10 cellular contexts compared by ENCODE assay signal in the genomic region with DNA sequence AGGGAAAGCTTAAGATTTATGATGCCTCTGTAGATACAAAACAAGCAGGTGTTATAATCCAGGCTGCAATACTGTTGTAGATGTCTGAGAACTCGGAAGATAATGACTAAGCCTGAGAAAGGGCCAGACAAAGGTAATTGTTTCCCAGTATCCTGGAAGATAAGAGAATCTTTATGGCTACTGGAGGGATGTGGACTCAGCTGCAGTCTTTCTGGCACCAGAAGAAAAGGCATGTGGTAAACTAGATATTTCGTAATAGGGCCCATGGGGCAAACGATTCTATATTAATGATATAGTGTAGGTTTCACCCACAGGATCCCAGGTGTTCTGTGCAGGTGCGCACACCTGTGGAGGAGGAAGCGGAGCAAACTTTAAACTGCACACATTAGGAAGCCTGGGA. TPM values are rescaled to one million over a fixed set of nuclear protein-coding genes. Genes with fewer than 3 reads are reported as not detected.
A peak's percentile ranks its signal among the peaks of the same experiment; 100 is the strongest.
DNase-seq lines count a peak whose midpoint lies in the region; ATAC-seq, FAIRE-seq and TF ChIP-seq lines count a peak whose summit lies in the region.
"Had no signal": no experiment of that assay in that cellular context is flagged by ENCODE, and none has a peak within 500 bp of the region (broad histone marks: within the 10 kb centered on the region; RNA-seq: fewer than 3 reads in every experiment).

No MANE protein-coding gene starts in this region.

- H3K4me3 ChIP-seq in endothelial cell of umbilical vein (replicated peaks in 1 of 3; ENCODE audit: insufficient read depth in 1 of 3, low read depth in 1 of 3, low read length in 3 of 3): no peak overlapping the region
- H3K4me3 ChIP-seq in esophagus squamous epithelium: no peak overlapping the region
- H3K4me3 ChIP-seq: thoracic aorta had no signal

- no peaks in the 10 kb centered on the region for H4K20me1 ChIP-seq in endothelial cell of umbilical vein (replicated peaks; ENCODE audit: control insufficient read depth, extremely low read depth, insufficient read depth, low read length)

- no TSS peak for BruUV-seq in endothelial cell of umbilical vein (replicated peaks; lab: Mats Ljungman, UMichigan)

- H2AFZ ChIP-seq in endothelial cell of umbilical vein (ENCODE audit: low read depth, low read length): no peak overlapping the region

- H3K9me1 ChIP-seq in endothelial cell of umbilical vein (replicated peaks; ENCODE audit: control insufficient read depth, extremely low read depth, insufficient read depth, low read length): no peaks in the 10 kb centered on the region

- POLR2A ChIA-PET in endothelial cell of umbilical vein (lab: Charles Lee): no interaction called here

- no peaks in the 10 kb centered on the region for H3K27me3 ChIP-seq in endothelial cell of umbilical vein (ENCODE audit: control insufficient read depth in 2 of 2, insufficient read depth in 2 of 2, low read length in 2 of 2)
- H3K27me3 ChIP-seq in esophagus squamous epithelium: no peaks in the 10 kb centered on the region

- H3K9me3 ChIP-seq in endothelial cell of umbilical vein (replicated peaks; ENCODE audit: control insufficient read depth, insufficient read depth, low read length) (no peaks in the 10 kb centered on the region), esophagus squamous epithelium (no peaks in the 10 kb centered on the region)
- H3K9me3 ChIP-seq: thoracic aorta had no signal

- intact Hi-C loops in Right ventricle myocardium superior (cut with DNase I): no loop called here
- intact Hi-C loops in left cardiac atrium (cut with DNase I): no loop called here
- intact Hi-C loops in endothelial cell of umbilical vein (cut with micrococcal nuclease): loop anchor here (1.0 kb wide), 1 partner anchor 39 kb away; no protein-coding TSS in a partner anchor
- intact Hi-C loops in esophagus squamous epithelium (cut with DNase I): no loop called here

- H3K4me1 ChIP-seq in endothelial cell of umbilical vein (ENCODE audit: control insufficient read depth, extremely low read depth, insufficient read depth, low read length) (peaks cover 40% of the 10 kb centered on the region), esophagus squamous epithelium (peaks cover 0 to 16% (median 5%) of the 10 kb centered on the region in 3 donors)

- H3K36me3 ChIP-seq in endothelial cell of umbilical vein (ENCODE audit: control insufficient read depth in 2 of 2, extremely low read depth in 1 of 2, insufficient read depth in 2 of 2, low read length in 2 of 2): no peaks in the 10 kb centered on the region
- no peaks in the 10 kb centered on the region for H3K36me3 ChIP-seq in esophagus squamous epithelium
- H3K36me3 ChIP-seq: thoracic aorta, WERI-Rb-1 had no signal

- TF ChIP-seq CTCF in endothelial cell of umbilical vein (IDR thresholded peaks at IDR 0.05; ENCODE audit: extremely low read depth in 1 of 2, insufficient read depth in 1 of 2, low read depth in 1 of 2, low read length in 2 of 2) (no peak), esophagus squamous epithelium (IDR thresholded peaks at IDR 0.05) (no peak)

- dilution Hi-C loops in endothelial cell of umbilical vein (cut with MboI; ENCODE audit: extremely low pct_ligation_motif_present, low sequenced_read_pairs): no loop called here

- peak; percentile 72 for FAIRE-seq in endothelial cell of umbilical vein (lab: Jason Lieb, UNC)

- H3K4me2 ChIP-seq in endothelial cell of umbilical vein (ENCODE audit: insufficient read depth, low read length): peak overlapping the region; percentile 39

- TF ChIP-seq POLR2A in endothelial cell of umbilical vein (IDR thresholded peaks at IDR 0.05; ENCODE audit: low read depth, low read length) (no peak), esophagus squamous epithelium (IDR thresholded peaks at IDR 0.05) (no peak)

- ATAC-seq in Right ventricle myocardium superior (ENCODE audit: poor library complexity): peak; percentile 12
- ATAC-seq in left cardiac atrium: no peak
- no peak for ATAC-seq in activated CD4-positive, CD25-positive, alpha-beta regulatory T cell treated with anti-CD3 and anti-CD28 coated beads, Interleukin-2, amount 50 U/mL, for 24 hours
- ATAC-seq in HG03460 (IDR thresholded peaks at IDR 0.05; ENCODE audit: unreplicated experiment): no peak

- H3K27ac ChIP-seq in endothelial cell of umbilical vein (ENCODE audit: insufficient read depth, low read depth, low read length) (peak overlapping the region; percentile 61), esophagus squamous epithelium (no peak overlapping the region)
- H3K27ac ChIP-seq: thoracic aorta, WERI-Rb-1 had no signal

- H3K9ac ChIP-seq in endothelial cell of umbilical vein (replicated peaks; ENCODE audit: extremely low read depth, insufficient read depth, low read length): no peak overlapping the region

- WGBS in esophagus squamous epithelium, 2 donors: 30 to 37% methylated on average over 5 of the region's 5 CpGs

- DNase-seq in Right ventricle myocardium superior (no peak), left cardiac atrium (no peak), NCI-H345 (lab: John Stamatoyannopoulos, UW) (peak; percentile 35), endothelial cell of umbilical vein (ENCODE audit: low read depth, low spot score) (peak; percentile 95), esophagus squamous epithelium (lab: John Stamatoyannopoulos, UW) (no peak), NK-92 (lab: John Stamatoyannopoulos, UW; ENCODE audit: unreplicated experiment) (no peak)
- DNase-seq: WERI-Rb-1 had no signal

- H3K79me2 ChIP-seq in endothelial cell of umbilical vein (ENCODE audit: control insufficient read depth, insufficient read depth, low read length): no peaks in the 10 kb centered on the region

- CTCF ChIA-PET in endothelial cell of umbilical vein (lab: Charles Lee): interaction anchor here (0.8 to 2.0 kb wide), 5 partner anchors 9 to 60 kb away, joined by 3 to 16 read pairs (median 3); no protein-coding TSS in a partner anchor

TF ChIP-seq in endothelial cell of umbilical vein, 7 proteins besides CTCF, POLR2A, EP300 and RAD21:
- TF ChIP-seq JUN (IDR thresholded peaks at IDR 0.05; ENCODE audit: borderline replicate concordance, insufficient read depth, insufficient read length, low read depth) (peak; percentile 57), FOS (IDR thresholded peaks at IDR 0.05; ENCODE audit: borderline replicate concordance, insufficient read depth, low read length) (peak; percentile 57), MYC (IDR thresholded peaks at IDR 0.05; ENCODE audit: low read depth, low read length) (no peak), EZH2 (IDR thresholded peaks at IDR 0.05; ENCODE audit: borderline replicate concordance, low read depth, low read length, severe bottlenecking) (no peak), POLR2AphosphoS5 (IDR thresholded peaks at IDR 0.05; ENCODE audit: insufficient read depth, low read depth, low read length) (no peak), GATA2 (IDR thresholded peaks at IDR 0.05; ENCODE audit: insufficient read depth, insufficient read length, low read depth, low read length) (peak; percentile 83)
- TF ChIP-seq, protein P1, sequence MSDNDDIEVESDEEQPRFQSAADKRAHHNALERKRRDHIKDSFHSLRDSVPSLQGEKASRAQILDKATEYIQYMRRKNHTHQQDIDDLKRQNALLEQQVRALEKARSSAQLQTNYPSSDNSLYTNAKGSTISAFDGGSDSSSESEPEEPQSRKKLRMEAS (IDR thresholded peaks at IDR 0.05; ENCODE audit: insufficient read depth, insufficient read length): no peak

RNA-seq across cellular contexts. Expression of gene APOLD1, which starts 9.2 kb away (rescaled TPM):
- total RNA-seq in Right ventricle myocardium superior (18.8 TPM), left cardiac atrium (10 to 100 TPM; 36.0 to 56.7 TPM), endothelial cell of umbilical vein (5.3 and 6.0 TPM in 2 replicates), esophagus squamous epithelium (10 to 100 TPM in 1 of 4 donors, 1 to 10 TPM in 3; 2.5 to 14.1 (median 6.8) TPM)
- 3.3 and 3.7 TPM in 2 replicates for polyA plus RNA-seq in endothelial cell of umbilical vein
- polyA plus RNA-seq in endothelial cell of umbilical vein (2011; cell fraction: cytosol; rRNA removed): 3.6 and 4.2 TPM in 2 replicates
- 8.6 and 9.6 TPM in 2 replicates for polyA plus RNA-seq in endothelial cell of umbilical vein (2011; cell fraction: nucleus; rRNA removed)
- 4.7 and 6.3 TPM in 2 replicates for polyA plus RNA-seq in endothelial cell of umbilical vein (2012)
- polyA minus RNA-seq in endothelial cell of umbilical vein: 5.0 and 5.7 TPM in 2 replicates
- polyA minus RNA-seq in endothelial cell of umbilical vein (2011; cell fraction: cytosol; rRNA and poly(A)+ RNA removed): 0.72 TPM
- 14.3 and 15.0 TPM in 2 replicates for polyA minus RNA-seq in endothelial cell of umbilical vein (2011; cell fraction: nucleus; rRNA and poly(A)+ RNA removed)

RNA-seq across cellular contexts. Expression of gene DDX47, which starts 36.9 kb away (rescaled TPM):
- 24.9 TPM for total RNA-seq in Right ventricle myocardium superior
- total RNA-seq in left cardiac atrium: 10 to 100 TPM; 29.7 to 31.6 TPM
- 74.6 and 75.2 TPM in 2 replicates for total RNA-seq in endothelial cell of umbilical vein
- polyA plus RNA-seq in endothelial cell of umbilical vein: 52.5 and 73.4 TPM in 2 replicates
- polyA plus RNA-seq in endothelial cell of umbilical vein (2011; cell fraction: cytosol; rRNA removed): 71.1 and 74.7 TPM in 2 replicates
- polyA plus RNA-seq in endothelial cell of umbilical vein (2011; cell fraction: nucleus; rRNA removed): 190 and 261 TPM in 2 replicates
- polyA plus RNA-seq in endothelial cell of umbilical vein (2012): 71.0 and 96.4 TPM in 2 replicates
- 51.8 and 75.8 TPM in 2 replicates for polyA minus RNA-seq in endothelial cell of umbilical vein
- 33.4 TPM for polyA minus RNA-seq in endothelial cell of umbilical vein (2011; cell fraction: cytosol; rRNA and poly(A)+ RNA removed)
- polyA minus RNA-seq in endothelial cell of umbilical vein (2011; cell fraction: nucleus; rRNA and poly(A)+ RNA removed): 80.8 and 105 TPM in 2 replicates
- 10 to 100 TPM; 40.6 to 67.9 (median 55.3) TPM for total RNA-seq in esophagus squamous epithelium

RNA-seq across cellular contexts. Expression of gene CDKN1B, which starts 59.1 kb away (rescaled TPM):
- total RNA-seq in Right ventricle myocardium superior: 37.5 TPM
- 10 to 100 TPM; 23.7 to 42.4 TPM for total RNA-seq in left cardiac atrium
- 32.0 and 40.8 TPM in 2 replicates for total RNA-seq in endothelial cell of umbilical vein
- 10.4 and 12.7 TPM in 2 replicates for polyA plus RNA-seq in endothelial cell of umbilical vein
- polyA plus RNA-seq in endothelial cell of umbilical vein (2011; cell fraction: cytosol; rRNA removed): 10.3 and 13.1 TPM in 2 replicates
- 16.6 and 24.8 TPM in 2 replicates for polyA plus RNA-seq in endothelial cell of umbilical vein (2011; cell fraction: nucleus; rRNA removed)
- polyA plus RNA-seq in endothelial cell of umbilical vein (2012): 13.5 and 14.5 TPM in 2 replicates
- 11.5 and 16.7 TPM in 2 replicates for polyA minus RNA-seq in endothelial cell of umbilical vein
- 26.1 TPM for polyA minus RNA-seq in endothelial cell of umbilical vein (2011; cell fraction: cytosol; rRNA and poly(A)+ RNA removed)
- polyA minus RNA-seq in endothelial cell of umbilical vein (2011; cell fraction: nucleus; rRNA and poly(A)+ RNA removed): 29.4 and 36.6 TPM in 2 replicates
- total RNA-seq in esophagus squamous epithelium: 10 to 100 TPM; 17.3 to 48.1 (median 30.5) TPM

Comparison
In these comparisons a context has a peak if more than half of its experiments do, and no peak if none do; other contexts are left out.
1. DNase-seq: peak in NCI-H345 (single experiment) and endothelial cell of umbilical vein (single experiment); none in Right ventricle myocardium superior (single experiment), left cardiac atrium (single experiment), esophagus squamous epithelium (single experiment) and NK-92 (single experiment).